ENCODE assay signal across 1 cellular context in genomic region chr5:126852104-126852531, GRCh38.
TF ChIP-seq lines count a peak whose summit lies in the region.

No MANE protein-coding gene starts in this region.

TF ChIP-seq in H1, 55 proteins besides CTCF, POLR2A, EP300 and RAD21:
- TF ChIP-seq SP2 (IDR thresholded peaks at IDR 0.05; ENCODE audit: low read length) (no peak), KDM4A (IDR thresholded peaks at IDR 0.05; ENCODE audit: low read depth, low read length, severe bottlenecking) (no peak), SIRT6 (IDR thresholded peaks at IDR 0.05; ENCODE audit: low read length) (no peak), MAFK (IDR thresholded peaks at IDR 0.05; ENCODE audit: low read depth, low read length) (no peak), EGR1 (IDR thresholded peaks at IDR 0.05; ENCODE audit: borderline replicate concordance, low read depth, low read length) (no peak), FOSL1 (IDR thresholded peaks at IDR 0.05; ENCODE audit: insufficient read depth, low read depth, low read length) (no peak), SP4 (IDR thresholded peaks at IDR 0.05; ENCODE audit: low read length) (no peak), TEAD4 (IDR thresholded peaks at IDR 0.05; ENCODE audit: low read depth, low read length) (no peak), POLR2AphosphoS5 (IDR thresholded peaks at IDR 0.05; ENCODE audit: low read depth, low read length) (no peak), RFX5 (IDR thresholded peaks at IDR 0.05; ENCODE audit: borderline replicate concordance, low read depth, low read length) (no peak), SAP30 (IDR thresholded peaks at IDR 0.05; ENCODE audit: insufficient read depth, insufficient replicate concordance, low read length) (no peak), YY1 (IDR thresholded peaks at IDR 0.05; ENCODE audit: low read depth, low read length) (no peak), NANOG (IDR thresholded peaks at IDR 0.05; ENCODE audit: insufficient read depth, low read depth, low read length, poor library complexity, severe bottlenecking) (no peak), JUN (IDR thresholded peaks at IDR 0.05; ENCODE audit: low read depth, low read length) (no peak), ZNF274 (IDR thresholded peaks at IDR 0.05; ENCODE audit: borderline replicate concordance, extremely low read depth, low read length) (no peak), ATF2 (IDR thresholded peaks at IDR 0.05; ENCODE audit: low read length) (no peak), E2F6 (IDR thresholded peaks at IDR 0.05) (no peak), SUZ12 (IDR thresholded peaks at IDR 0.05; ENCODE audit: low read length) (no peak), TBP (IDR thresholded peaks at IDR 0.05; ENCODE audit: low read depth, low read length) (no peak)
